38 cellular contexts compared by ENCODE assay signal in the genomic region with DNA sequence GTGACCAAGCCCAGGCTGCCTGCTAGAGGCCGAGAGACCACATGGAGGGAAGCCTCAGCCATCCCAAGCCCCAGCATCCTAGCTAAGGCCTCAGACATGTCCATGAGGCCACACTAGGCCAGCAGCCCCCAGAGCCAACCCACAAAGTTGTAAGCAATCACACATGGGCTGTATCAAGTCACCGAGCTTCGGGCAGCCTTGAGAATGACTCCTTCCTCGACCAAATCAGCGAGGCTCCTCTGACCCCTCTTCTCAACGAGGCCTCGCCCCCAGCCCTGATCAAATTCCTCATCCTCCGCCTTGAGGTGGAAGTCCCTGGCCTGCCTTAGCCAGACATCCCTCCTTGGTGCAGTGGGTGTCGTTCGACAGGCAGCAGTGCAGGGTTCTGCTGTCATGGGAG. TPM values are rescaled to one million over a fixed set of nuclear protein-coding genes. Genes with fewer than 3 reads are reported as not detected.
"Had no signal": no experiment of that assay in that cellular context is flagged by ENCODE, and none has a peak within 500 bp of the region (broad histone marks: within the 10 kb centered on the region; RNA-seq: fewer than 3 reads in every experiment).

No MANE protein-coding gene starts in this region.

- DNase-seq: activated B cell treated with CpG ODN at 0.5 μM for 24 hours; activated CD4-positive, alpha-beta T cell treated with anti-CD3 and anti-CD28 coated beads for 48 hours; activated CD4-positive, alpha-beta T cell treated with anti-CD3 and anti-CD28 coated beads, Interleukin-2, amount 50 U/mL, for 1 hour; activated CD4-positive, alpha-beta T cell treated with anti-CD3 and anti-CD28 coated beads, Interleukin-2, amount 50 U/mL, for 48 hours; activated CD8-positive, alpha-beta memory T cell treated with anti-CD3 and anti-CD28 coated beads for 24 hours; activated CD8-positive, alpha-beta T cell treated with anti-CD3 and anti-CD28 coated beads for 36 hours; activated gamma-delta T cell; activated naive CD4-positive, alpha-beta T cell; activated naive CD4-positive, alpha-beta T cell treated with anti-CD3 and anti-CD28 coated beads, Interleukin-2, amount 10 ng/mL, durations not matched to agents 7 days and 5 days; activated naive CD8-positive, alpha-beta T cell treated with anti-CD3 and anti-CD28 coated beads, Interleukin-2, amount 10 ng/mL, durations not matched to agents 7 days and 5 days; activated T-cell treated with anti-CD3 and anti-CD28 coated beads, Interleukin-2, amount 50 U/mL, for 4 hours; brain microvascular endothelial cell; dorsolateral prefrontal cortex; effector CD4-positive, alpha-beta T cell; effector memory CD8-positive, alpha-beta T cell; erythroblast; esophagus squamous epithelium; foreskin melanocyte; heart right ventricle; T-helper 1 cell; T-helper 17 cell; T1000; WERI-Rb-1 had no signal

- H3K36me3 Mint-ChIP-seq: activated naive CD4-positive, alpha-beta T cell treated with anti-CD3 and anti-CD28 coated beads, Interleukin-2, amount 10 ng/mL, durations not matched to agents 7 days and 5 days; activated naive CD4-positive, alpha-beta T cell treated with anti-CD3 and anti-CD28 coated beads, Interleukin-2, amount 50 U/mL, for 72 hours; activated naive CD8-positive, alpha-beta T cell treated with anti-CD3 and anti-CD28 coated beads, Interleukin-2, amount 10 ng/mL, durations not matched to agents 7 days and 5 days had no signal

- H3K27ac ChIP-seq: ascending aorta, brain microvascular endothelial cell, coronary artery, dorsolateral prefrontal cortex, esophagus squamous epithelium, gastroesophageal sphincter, heart right ventricle, WERI-Rb-1 had no signal

- H3K4me1 ChIP-seq: ascending aorta, esophagus squamous epithelium, gastroesophageal sphincter, heart right ventricle had no signal

- H3K27ac Mint-ChIP-seq: activated B cell treated with CpG ODN at 0.5 μM for 24 hours; activated CD8-positive, alpha-beta T cell treated with anti-CD3 and anti-CD28 coated beads for 36 hours; activated naive CD4-positive, alpha-beta T cell treated with anti-CD3 and anti-CD28 coated beads, Interleukin-2, amount 10 ng/mL, durations not matched to agents 7 days and 5 days; activated naive CD4-positive, alpha-beta T cell treated with anti-CD3 and anti-CD28 coated beads, Interleukin-2, amount 50 U/mL, for 72 hours; activated naive CD8-positive, alpha-beta T cell treated with anti-CD3 and anti-CD28 coated beads, Interleukin-2, amount 10 ng/mL, durations not matched to agents 7 days and 5 days; activated T-helper 17 cell treated with anti-CD3 and anti-CD28 coated beads, Interleukin-2, amount 50 U/mL, for 72 hours; dendritic cell treated with granulocyte-macrophage colony-stimulating factor and Interleukin-4, amounts not matched to agents 40 ng/mL and 50 ng/mL, for 4 days; effector memory CD8-positive, alpha-beta T cell; T-helper 17 cell; T-helper 2 cell treated with Interferon-gamma antibody and Interleukin-4, amounts not matched to agents 5 μg/mL and 100 μg/mL, for 36 hours had no signal

- H3K36me3 ChIP-seq: ascending aorta, brain microvascular endothelial cell, esophagus squamous epithelium, gastroesophageal sphincter, heart right ventricle, WERI-Rb-1 had no signal

- H3K9me3 ChIP-seq: ascending aorta, esophagus squamous epithelium had no signal

- H3K4me3 Mint-ChIP-seq: activated B cell treated with CpG ODN at 0.5 μM for 24 hours; activated CD8-positive, alpha-beta T cell treated with anti-CD3 and anti-CD28 coated beads for 36 hours; activated naive CD4-positive, alpha-beta T cell treated with anti-CD3 and anti-CD28 coated beads, Interleukin-2, amount 10 ng/mL, durations not matched to agents 7 days and 5 days; activated naive CD8-positive, alpha-beta T cell treated with anti-CD3 and anti-CD28 coated beads, Interleukin-2, amount 10 ng/mL, durations not matched to agents 7 days and 5 days; activated T-cell treated with anti-CD3 and anti-CD28 coated beads, Interleukin-2, amount 50 U/mL, for 4 hours; activated T-helper 17 cell treated with anti-CD3 and anti-CD28 coated beads, Interleukin-2, amount 50 U/mL, for 72 hours; central memory CD8-positive, alpha-beta T cell; dendritic cell treated with granulocyte-macrophage colony-stimulating factor and Interleukin-4, amounts not matched to agents 40 ng/mL and 50 ng/mL, for 4 days; effector memory CD8-positive, alpha-beta T cell; T-helper 17 cell; T-helper 2 cell treated with Interferon-gamma antibody and Interleukin-4, amounts not matched to agents 5 μg/mL and 100 μg/mL, for 36 hours had no signal

- H3K27me3 ChIP-seq: ascending aorta, brain microvascular endothelial cell had no signal

- H3K9me3 Mint-ChIP-seq: activated CD8-positive, alpha-beta T cell treated with anti-CD3 and anti-CD28 coated beads for 36 hours; central memory CD8-positive, alpha-beta T cell; effector memory CD8-positive, alpha-beta T cell; T-helper 2 cell treated with Interferon-gamma antibody and Interleukin-4, amounts not matched to agents 5 μg/mL and 100 μg/mL, for 36 hours had no signal

- ATAC-seq: activated CD4-positive, CD25-positive, alpha-beta regulatory T cell treated with anti-CD3 and anti-CD28 coated beads, Interleukin-2, amount 50 U/mL, for 24 hours; activated CD8-positive, alpha-beta T cell treated with anti-CD3 and anti-CD28 coated beads for 36 hours; activated naive CD4-positive, alpha-beta T cell treated with anti-CD3 and anti-CD28 coated beads, Interleukin-2, amount 50 U/mL, for 72 hours; activated T-cell treated with anti-CD3 and anti-CD28 coated beads, Interleukin-2, amount 50 U/mL, for 4 hours; activated T-helper 17 cell treated with anti-CD3 and anti-CD28 coated beads, Interleukin-2, amount 50 U/mL, for 72 hours; effector memory CD8-positive, alpha-beta T cell; gastroesophageal sphincter; heart right ventricle; T-helper 17 cell had no signal

- H3K4me1 Mint-ChIP-seq: activated B cell treated with CpG ODN at 0.5 μM for 24 hours; activated naive CD4-positive, alpha-beta T cell treated with anti-CD3 and anti-CD28 coated beads, Interleukin-2, amount 10 ng/mL, durations not matched to agents 7 days and 5 days; activated naive CD8-positive, alpha-beta T cell treated with anti-CD3 and anti-CD28 coated beads, Interleukin-2, amount 10 ng/mL, durations not matched to agents 7 days and 5 days; activated T-helper 17 cell treated with anti-CD3 and anti-CD28 coated beads, Interleukin-2, amount 50 U/mL, for 72 hours; central memory CD8-positive, alpha-beta T cell had no signal

- H3K27me3 Mint-ChIP-seq: activated naive CD4-positive, alpha-beta T cell treated with anti-CD3 and anti-CD28 coated beads, Interleukin-2, amount 10 ng/mL, durations not matched to agents 7 days and 5 days; dendritic cell treated with granulocyte-macrophage colony-stimulating factor and Interleukin-4, amounts not matched to agents 40 ng/mL and 50 ng/mL, for 4 days had no signal

- H3K4me3 ChIP-seq: ascending aorta, coronary artery, dorsolateral prefrontal cortex, esophagus squamous epithelium, gastroesophageal sphincter, heart right ventricle had no signal

RNA-seq across cellular contexts. Expression of a gene that starts 1.9 kb away (rescaled TPM):
- total RNA-seq: activated B cell treated with CpG ODN at 0.5 μM for 24 hours; activated CD8-positive, alpha-beta T cell treated with anti-CD3 and anti-CD28 coated beads for 36 hours; activated naive CD4-positive, alpha-beta T cell treated with anti-CD3 and anti-CD28 coated beads, Interleukin-2, amount 50 U/mL, for 72 hours; activated naive CD8-positive, alpha-beta T cell treated with anti-CD3 and anti-CD28 coated beads, Interleukin-2, amount 10 ng/mL, durations not matched to agents 7 days and 5 days; activated T-cell treated with anti-CD3 and anti-CD28 coated beads, Interleukin-2, amount 50 U/mL, for 4 hours; activated T-helper 17 cell treated with anti-CD3 and anti-CD28 coated beads, Interleukin-2, amount 50 U/mL, for 72 hours; ascending aorta; bronchial epithelial cell; cardiac septum; cerebellum; dorsolateral prefrontal cortex; esophagus squamous epithelium; fibroblast of lung; fibroblast of villous mesenchyme; gastroesophageal sphincter; glomerular endothelial cell; heart right ventricle; T-helper 17 cell had no signal
